Comparison of ENCODE assay signal across 8 cellular contexts in the genomic region with DNA sequence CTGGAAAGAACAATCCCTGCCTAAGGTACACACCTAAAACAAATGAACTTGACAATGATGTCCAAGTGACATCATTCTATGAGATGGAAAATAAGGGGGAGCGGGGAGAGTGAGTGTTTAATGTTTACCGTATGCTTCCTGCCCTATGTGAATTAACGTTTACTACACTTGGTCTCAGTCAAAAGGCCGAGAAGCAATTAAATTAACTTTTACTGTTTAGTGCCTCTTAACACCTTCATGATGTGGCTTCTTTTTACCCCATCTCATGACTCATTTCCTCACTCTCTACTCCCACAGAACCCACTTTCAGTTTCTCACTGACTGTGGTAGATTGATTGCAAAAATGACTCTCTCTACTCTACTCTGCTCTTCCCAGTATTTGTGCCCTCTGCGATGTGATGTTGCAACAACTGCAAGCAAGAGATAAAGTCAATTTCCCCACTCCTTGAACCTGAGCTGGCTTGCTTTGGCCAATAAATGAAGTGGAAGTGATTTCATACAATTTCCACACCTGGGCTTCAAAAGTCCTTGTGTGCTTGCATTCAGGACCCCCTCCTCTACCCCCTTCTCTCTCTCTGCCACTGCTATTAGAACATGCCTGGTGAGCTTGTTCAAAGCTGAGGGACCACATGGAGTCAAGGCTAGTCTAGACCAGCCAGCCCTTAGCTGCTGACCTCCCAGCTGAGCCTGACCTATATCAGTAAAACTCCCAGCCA. TPM values are rescaled to one million over a fixed set of nuclear protein-coding genes. Genes with fewer than 3 reads are reported as not detected.
DNase-seq lines count a peak whose midpoint lies in the region; ATAC-seq and TF ChIP-seq lines count a peak whose summit lies in the region.

No MANE protein-coding gene starts in this region.

- ATAC-seq in GM18907 (IDR thresholded peaks at IDR 0.05; ENCODE audit: unreplicated experiment) (peak; percentile 100), HG03064 (IDR thresholded peaks at IDR 0.05; ENCODE audit: low read depth, unreplicated experiment) (peak; percentile 99)

- peaks cover 0 to 16% (median 4%) of the 10 kb centered on the region in 11 experiments; a peak in 6 of 22 replicates for H3K9me3 ChIP-seq in BLaER1 treated with 17β-estradiol and CSF1 and Interleukin-3, amounts not matched to agents 10 nM and 100 nM (replicated peaks in 1 of 11)
- no peaks in the 10 kb centered on the region for H3K9me3 ChIP-seq in ascending aorta

- H3K4me3 ChIP-seq in BLaER1 treated with 17β-estradiol and CSF1 and Interleukin-3, amounts not matched to agents 10 nM and 100 nM = no peak overlapping the region
- H3K4me3 ChIP-seq in ascending aorta = no peak overlapping the region

- intact Hi-C loops in ascending aorta (cut with DNase I) = no loop called here

- H3K4me1 ChIP-seq in BLaER1 treated with 17β-estradiol and CSF1 and Interleukin-3, amounts not matched to agents 10 nM and 100 nM = peaks cover 4 to 59% (median 34%) of the 10 kb centered on the region in 10 experiments
- no peaks in the 10 kb centered on the region for H3K4me1 ChIP-seq in ascending aorta

- peaks cover 0 to 10% (median 0%) of the 10 kb centered on the region in 11 experiments; a peak in 1 of 22 replicates for H3K27me3 ChIP-seq in BLaER1 treated with 17β-estradiol and CSF1 and Interleukin-3, amounts not matched to agents 10 nM and 100 nM
- no peaks in the 10 kb centered on the region for H3K27me3 ChIP-seq in ascending aorta

- no peaks in the 10 kb centered on the region for H3K36me3 ChIP-seq in BLaER1 treated with 17β-estradiol and CSF1 and Interleukin-3, amounts not matched to agents 10 nM and 100 nM
- H3K36me3 ChIP-seq in ascending aorta = no peaks in the 10 kb centered on the region

- H3K9ac ChIP-seq in BLaER1 treated with 17β-estradiol and CSF1 and Interleukin-3, amounts not matched to agents 10 nM and 100 nM = peak overlapping the region in 9 of 11 experiments; percentile 27 to 70 (median 64); a peak in 16 of 22 replicates

- no peak for TF ChIP-seq CTCF in ascending aorta (IDR thresholded peaks at IDR 0.05)

- H3K4me2 ChIP-seq in BLaER1 treated with 17β-estradiol and CSF1 and Interleukin-3, amounts not matched to agents 10 nM and 100 nM = peak overlapping the region; percentile 15 to 85 (median 71)

- H3K27ac ChIP-seq in BLaER1 treated with 17β-estradiol and CSF1 and Interleukin-3, amounts not matched to agents 10 nM and 100 nM = peak overlapping the region in 10 of 11 experiments; percentile 53 to 89 (median 84); a peak in 20 of 22 replicates
- no peak overlapping the region for H3K27ac ChIP-seq in ascending aorta

- peak; percentile 44 for DNase-seq in central memory CD4-positive, alpha-beta T cell
- peak in 2 of 3 donors; percentile 16 to 62 for DNase-seq in stimulated activated CD4-positive, alpha-beta T cell treated with anti-CD3 and anti-CD28 coated beads, Interleukin-12 subunit alpha, Interleukin-12 subunit beta, amount 100 ng/mL, for 48 hours (ENCODE audit: low read depth in 2 of 3, low spot score in 1 of 3)
- DNase-seq in ascending aorta (ENCODE audit: low spot score in 2 of 2) (no peak), ecto neural progenitor cell (ENCODE audit: low spot score) (no peak)

- H4K20me1 ChIP-seq in BLaER1 treated with 17β-estradiol and CSF1 and Interleukin-3, amounts not matched to agents 10 nM and 100 nM = no peaks in the 10 kb centered on the region

TF ChIP-seq in PFSK-1, 5 proteins besides CTCF, POLR2A, EP300 and RAD21:
- TF ChIP-seq REST (IDR thresholded peaks at IDR 0.05; ENCODE audit: insufficient read depth in 1 of 2, low read depth in 2 of 2, low read length in 2 of 2) (no peak), POLR2AphosphoS5 (IDR thresholded peaks at IDR 0.05; ENCODE audit: low read depth, low read length) (peak; percentile 49; the same call in 1 of the 2 replicates), SIN3A (IDR thresholded peaks at IDR 0.05; ENCODE audit: borderline replicate concordance, insufficient read depth, low read length) (peak; percentile 77; the same call in 1 of the 2 replicates), FOXP2 (optimal IDR thresholded peaks at IDR 0.05; ENCODE audit: borderline replicate concordance, extremely low read depth, extremely low read length, insufficient read depth) (no peak), TAF1 (IDR thresholded peaks at IDR 0.05; ENCODE audit: borderline replicate concordance, insufficient read depth, low read length) (peak; percentile 17; the same call in 1 of the 2 replicates)

RNA-seq across cellular contexts. Expression of gene ALKBH3, which starts 11.6 kb away (rescaled TPM):
- polyA plus RNA-seq in PFSK-1 (2012; ENCODE audit: insufficient read length, low read depth) = 29.7 TPM
- 19.1 TPM for total RNA-seq in ascending aorta

Comparison
In these comparisons a context has a peak if more than half of its experiments do, and no peak if none do; other contexts are left out.
1. H3K27ac ChIP-seq: peak in BLaER1 treated with 17β-estradiol and CSF1 and Interleukin-3, amounts not matched to agents 10 nM and 100 nM (10 of 11); none in ascending aorta (0 of 2).
2. DNase-seq: peak in central memory CD4-positive, alpha-beta T cell (single experiment) and stimulated activated CD4-positive, alpha-beta T cell treated with anti-CD3 and anti-CD28 coated beads, Interleukin-12 subunit alpha, Interleukin-12 subunit beta, amount 100 ng/mL, for 48 hours (2 of 3); none in ascending aorta (0 of 2) and ecto neural progenitor cell (single experiment).